25 cellular contexts compared by ENCODE assay signal in genomic region chr3:113258311-113258710, GRCh38.
DNase-seq lines count a peak whose midpoint lies in the region; ATAC-seq and TF ChIP-seq lines count a peak whose summit lies in the region.
"Had no signal": no experiment of that assay in that cellular context is flagged by ENCODE, and none has a peak within 500 bp of the region (broad histone marks: within the 10 kb centered on the region; RNA-seq: fewer than 3 reads in every experiment).

No MANE protein-coding gene starts in this region.

- no peak for ATAC-seq in stimulated activated naive CD8-positive, alpha-beta T cell treated with anti-CD3 and anti-CD28 coated beads, Interleukin-15, amount 100 ng/mL, for 72 hours
- no peak for ATAC-seq in stimulated activated naive CD8-positive, alpha-beta T cell treated with anti-CD3 and anti-CD28 coated beads, Interleukin-15, Interleukin-2, amounts not matched to agents 100 U/mL and 50 U/mL, for 24 hours
- ATAC-seq in HG02938 (IDR thresholded peaks at IDR 0.05; ENCODE audit: unreplicated experiment) (no peak), GM21723 (IDR thresholded peaks at IDR 0.05; ENCODE audit: unreplicated experiment) (no peak)
- ATAC-seq: activated naive CD4-positive, alpha-beta T cell treated with anti-CD3 and anti-CD28 coated beads, Interleukin-2, amount 50 U/mL, for 72 hours; GM12878; HCT116; HepG2; lower lobe of right lung; sciatic nerve had no signal

- peaks cover 82% of the 10 kb centered on the region for H3K36me3 Mint-ChIP-seq in nephron (ENCODE audit: low read depth)
- H3K36me3 Mint-ChIP-seq: activated naive CD4-positive, alpha-beta T cell treated with anti-CD3 and anti-CD28 coated beads, Interleukin-2, amount 50 U/mL, for 72 hours had no signal

- H3K4me3 ChIP-seq in cardiac fibroblast (replicated peaks in 1 of 2; ENCODE audit: low read depth in 2 of 2, low read length in 2 of 2), result no peak overlapping the region
- H3K4me3 ChIP-seq: ascending aorta, GM12878, lower lobe of right lung, Peyer's patch, SJCRH30 had no signal

- TF ChIP-seq CTCF in cardiac fibroblast (IDR thresholded peaks at IDR 0.05; ENCODE audit: low read depth, low read length) (peak; percentile 17), nephron (IDR thresholded peaks at IDR 0.05; ENCODE audit: unreplicated experiment in 3 of 3) (no peak)

- H3K4me1 Mint-ChIP-seq in stimulated activated naive CD8-positive, alpha-beta T cell treated with anti-CD3 and anti-CD28 coated beads, Interleukin-15, amount 100 ng/mL, for 72 hours, result no peaks in the 10 kb centered on the region
- peaks cover 87% of the 10 kb centered on the region for H3K4me1 Mint-ChIP-seq in nephron

- no peak overlapping the region for H3K4me3 Mint-ChIP-seq in stimulated activated naive CD8-positive, alpha-beta T cell treated with anti-CD3 and anti-CD28 coated beads, Interleukin-15, amount 100 ng/mL, for 72 hours
- peak overlapping the region in 1 of 3 experiments; percentile 4 for H3K4me3 Mint-ChIP-seq in nephron
- H3K4me3 Mint-ChIP-seq: activated T-helper 1 cell treated with anti-CD3 and anti-CD28 coated beads, Interleukin-12 subunit alpha, Interleukin-12 subunit beta, Interleukin-2, Interleukin-4 antibody, amounts not matched to agents 30 ng/mL and 10 ng/mL and 1 ng/mL, durations not matched to agents 14 hours and 24 hours and 36 hours; neural crest cell had no signal

- no peaks in the 10 kb centered on the region for H3K9me3 Mint-ChIP-seq in stimulated activated naive CD8-positive, alpha-beta T cell treated with anti-CD3 and anti-CD28 coated beads, Interleukin-15, amount 100 ng/mL, for 72 hours
- no peaks in the 10 kb centered on the region for H3K9me3 Mint-ChIP-seq in nephron
- H3K9me3 Mint-ChIP-seq: activated naive CD4-positive, alpha-beta T cell treated with anti-CD3 and anti-CD28 coated beads, Interleukin-2, amount 50 U/mL, for 72 hours; activated T-helper 1 cell treated with anti-CD3 and anti-CD28 coated beads, Interleukin-12 subunit alpha, Interleukin-12 subunit beta, Interleukin-2, Interleukin-4 antibody, amounts not matched to agents 30 ng/mL and 10 ng/mL and 1 ng/mL, durations not matched to agents 14 hours and 24 hours and 36 hours; neural crest cell had no signal

- H3K27ac Mint-ChIP-seq in stimulated activated naive CD8-positive, alpha-beta T cell treated with anti-CD3 and anti-CD28 coated beads, Interleukin-15, amount 100 ng/mL, for 72 hours, result peak overlapping the region; percentile 13 to 15
- peak overlapping the region; percentile 5 to 99 (median 98) for H3K27ac Mint-ChIP-seq in nephron
- H3K27ac Mint-ChIP-seq: activated naive CD4-positive, alpha-beta T cell treated with anti-CD3 and anti-CD28 coated beads, Interleukin-2, amount 50 U/mL, for 72 hours; activated T-helper 1 cell treated with anti-CD3 and anti-CD28 coated beads, Interleukin-12 subunit alpha, Interleukin-12 subunit beta, Interleukin-2, Interleukin-4 antibody, amounts not matched to agents 30 ng/mL and 10 ng/mL and 1 ng/mL, durations not matched to agents 14 hours and 24 hours and 36 hours had no signal

- no peak for DNase-seq in stimulated activated naive CD8-positive, alpha-beta T cell treated with anti-CD3 and anti-CD28 coated beads, Interleukin-15, amount 100 ng/mL, for 72 hours
- no peak for DNase-seq in stimulated activated naive CD8-positive, alpha-beta T cell treated with anti-CD3 and anti-CD28 coated beads, Interleukin-15, Interleukin-2, amounts not matched to agents 100 U/mL and 50 U/mL, for 24 hours
- DNase-seq in cardiac fibroblast (ENCODE audit: low read depth in 2 of 2) (no peak), T-helper 2 cell (no peak)
- no peak for DNase-seq in activated CD4-positive, alpha-beta T cell treated with anti-CD3 and anti-CD28 coated beads for 48 hours
- DNase-seq: Calu3; effector CD4-positive, alpha-beta T cell; Kasumi-1; lower lobe of right lung; NCI-H1694; NCI-H510A treated with DMSO at 0.1 percent for 48 hours; Peyer's patch; posterior cingulate gyrus; SJCRH30 had no signal

- H3K27me3 Mint-ChIP-seq in stimulated activated naive CD8-positive, alpha-beta T cell treated with anti-CD3 and anti-CD28 coated beads, Interleukin-15, amount 100 ng/mL, for 72 hours, result peaks cover 23% of the 10 kb centered on the region
- H3K27me3 Mint-ChIP-seq in nephron (ENCODE audit: low read depth), result no peaks in the 10 kb centered on the region
